ENCODE assay signal across 13 cellular contexts in genomic region chr10:104641150-104642000, GRCh38. TPM values are rescaled to one million over a fixed set of nuclear protein-coding genes. Genes with fewer than 3 reads are reported as not detected.
DNase-seq lines count a peak whose midpoint lies in the region; ATAC-seq and TF ChIP-seq lines count a peak whose summit lies in the region.
"Had no signal": no experiment of that assay in that cellular context is flagged by ENCODE, and none has a peak within 500 bp of the region (broad histone marks: within the 10 kb centered on the region; RNA-seq: fewer than 3 reads in every experiment).

TSS of gene SORCS3 (plus strand) at chr10:104641290.

- H3K79me2 ChIP-seq in KMS-11 (ENCODE audit: insufficient read depth, low read depth): no peaks in the 10 kb centered on the region
- H3K79me2 ChIP-seq in parathyroid adenoma: no peaks in the 10 kb centered on the region

- H3K9ac ChIP-seq in KMS-11 (no peak within 1 kb of the TSS), parathyroid adenoma (no peak within 1 kb of the TSS)

- no peak for TF ChIP-seq CTCF in KMS-11 (conservative IDR thresholded peaks at IDR 0.05; ENCODE audit: low read depth, low read length)
- no peak for TF ChIP-seq CTCF in glutamatergic neuron (IDR thresholded peaks at IDR 0.05; ENCODE audit: partially characterized antibody, unreplicated experiment)
- TF ChIP-seq CTCF in parathyroid adenoma (IDR thresholded peaks at IDR 0.05): no peak
- TF ChIP-seq CTCF in gastroesophageal sphincter (IDR thresholded peaks at IDR 0.05): no peak

- H3K36me3 ChIP-seq in KMS-11 (ENCODE audit: insufficient read depth) (no peaks in the 10 kb centered on the region), parathyroid adenoma (ENCODE audit: control insufficient read depth, insufficient read depth, low read length) (no peaks in the 10 kb centered on the region), gastroesophageal sphincter (no peaks in the 10 kb centered on the region)

- H3K36me3 Mint-ChIP-seq in glutamatergic neuron (ENCODE audit: unreplicated experiment): peaks cover 17% of the 10 kb centered on the region

- H3K27ac ChIP-seq in KMS-11 (no peak within 1 kb of the TSS), parathyroid adenoma (no peak within 1 kb of the TSS), gastroesophageal sphincter (no peak within 1 kb of the TSS)

- peaks cover 6% of the 10 kb centered on the region for H3K9me3 Mint-ChIP-seq in glutamatergic neuron (ENCODE audit: unreplicated experiment)

- 0% methylated on average over 8 of the region's 108 CpGs; no CpG with 5 or more reads in 1 of the 2 donors for WGBS in gastroesophageal sphincter (ENCODE audit: low coverage in 1 of 2), 2 donors

- H3K27me3 ChIP-seq in KMS-11 (ENCODE audit: insufficient read depth, low read depth): peaks cover 17% of the 10 kb centered on the region
- peaks cover 7% of the 10 kb centered on the region for H3K27me3 ChIP-seq in parathyroid adenoma (ENCODE audit: control insufficient read depth, insufficient read depth, low read length)
- H3K27me3 ChIP-seq in gastroesophageal sphincter: peaks cover 88% of the 10 kb centered on the region

- TF ChIP-seq EP300 in gastroesophageal sphincter (IDR thresholded peaks at IDR 0.05): no peak

- H3K9me3 ChIP-seq in parathyroid adenoma (ENCODE audit: control insufficient read depth, low read length) (no peaks in the 10 kb centered on the region), gastroesophageal sphincter (no peaks in the 10 kb centered on the region)
- H3K9me3 ChIP-seq: mucosa of descending colon had no signal

- no peak for TF ChIP-seq POLR2A in gastroesophageal sphincter (IDR thresholded peaks at IDR 0.05)

- H3K4me2 ChIP-seq in KMS-11 (peak within 1 kb of the TSS; percentile 74), parathyroid adenoma (ENCODE audit: low read length) (peak within 1 kb of the TSS; percentile 41)

- H3K4me1 ChIP-seq in KMS-11 (ENCODE audit: low read depth, poor library complexity, severe bottlenecking) (peaks cover 3% of the 10 kb centered on the region), parathyroid adenoma (no peaks in the 10 kb centered on the region), gastroesophageal sphincter (peaks cover 0 to 46% (median 3%) of the 10 kb centered on the region in 3 donors)

- no peak within 1 kb of the TSS for H3K4me3 ChIP-seq in KMS-11 (IDR thresholded peaks at IDR 0.05; ENCODE audit: insufficient read depth, low read depth, low read length)
- H3K4me3 ChIP-seq in parathyroid adenoma (ENCODE audit: low read depth, low read length): no peak within 1 kb of the TSS
- H3K4me3 ChIP-seq in gastroesophageal sphincter: peak within 1 kb of the TSS in 1 of 2 donors; percentile 47
- H3K4me3 ChIP-seq: mucosa of descending colon had no signal

- H3K4me1 Mint-ChIP-seq in glutamatergic neuron (ENCODE audit: low read depth, unreplicated experiment): peaks cover 5% of the 10 kb centered on the region

- peak within 1 kb of the TSS; percentile 90 for H3K4me3 Mint-ChIP-seq in glutamatergic neuron (ENCODE audit: unreplicated experiment)

- DNase-seq in ELR (ENCODE audit: low read depth): peak; percentile 6
- peak; percentile 55 for DNase-seq in glutamatergic neuron
- DNase-seq in DMS153 (lab: John Stamatoyannopoulos, UW): no peak
- no peak for DNase-seq in HUDEP-2 (lab: John Stamatoyannopoulos, UW; ENCODE audit: unreplicated experiment in 76 of 76)
- DNase-seq in hepatic stellate cell (ENCODE audit: low spot score): no peak
- DNase-seq: cerebellar nuclear complex, foreskin melanocyte had no signal

- peaks cover 29% of the 10 kb centered on the region for H3K27me3 Mint-ChIP-seq in glutamatergic neuron (ENCODE audit: unreplicated experiment)

- no peak for ATAC-seq in gastroesophageal sphincter
- ATAC-seq: mucosa of descending colon, Panc1 had no signal

- H4K20me1 ChIP-seq in KMS-11 (ENCODE audit: insufficient read depth): no peaks in the 10 kb centered on the region

- no peak within 1 kb of the TSS for H3K27ac Mint-ChIP-seq in glutamatergic neuron (ENCODE audit: unreplicated experiment)

- H2AFZ ChIP-seq in KMS-11 (ENCODE audit: low read depth) (peak within 1 kb of the TSS; percentile 75; the same call in 1 of the 2 replicates), parathyroid adenoma (no peak within 1 kb of the TSS)

RNA-seq across cellular contexts. Expression of gene SORCS3, which starts in this region (rescaled TPM):
- total RNA-seq in glutamatergic neuron (ENCODE audit: unreplicated experiment) (2.0 TPM), gastroesophageal sphincter (1 to 10 TPM in 1 of 4 donors, under 1 TPM in 2, not detected in 1; 0.31 to 1.3 (median 0.69) TPM)
- total RNA-seq: subcutaneous adipose tissue had no signal

Comparison
In these comparisons a context has a peak if more than half of its experiments do, and no peak if none do; other contexts are left out.
1. DNase-seq: peak in ELR (single experiment) and glutamatergic neuron (single experiment); none in DMS153 (single experiment), HUDEP-2 (0 of 76) and hepatic stellate cell (single experiment).